Comparison of ENCODE assay signal across 23 cellular contexts in the genomic region with DNA sequence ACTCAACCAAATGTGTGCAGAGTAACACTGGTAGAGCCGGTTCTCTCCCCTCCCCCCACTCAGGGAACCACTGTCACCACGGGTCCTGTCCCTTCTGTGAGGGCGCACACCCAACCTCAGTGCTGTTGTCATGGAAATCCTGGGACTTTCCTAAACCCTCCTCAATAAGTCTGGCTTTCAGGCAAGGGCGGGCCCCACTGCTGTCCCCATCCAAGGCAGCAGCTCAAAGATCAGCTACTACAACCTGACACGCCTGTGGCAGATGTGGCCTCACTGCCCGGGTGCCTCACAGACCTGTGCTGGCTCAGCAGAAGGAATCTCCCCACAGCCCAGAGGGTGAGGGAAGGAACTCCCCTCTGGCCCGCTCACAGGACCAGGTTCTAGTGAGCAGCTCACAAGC. TPM values are rescaled to one million over a fixed set of nuclear protein-coding genes. Genes with fewer than 3 reads are reported as not detected.
A peak's percentile ranks its signal among the peaks of the same experiment; 100 is the strongest.
DNase-seq lines count a peak whose midpoint lies in the region; ATAC-seq, FAIRE-seq and TF ChIP-seq lines count a peak whose summit lies in the region.
"Had no signal": no experiment of that assay in that cellular context is flagged by ENCODE, and none has a peak within 500 bp of the region (broad histone marks: within the 10 kb centered on the region; RNA-seq: fewer than 3 reads in every experiment).

No MANE protein-coding gene starts in this region.

- H3K4me3 ChIP-seq in HepG2 (replicated peaks in 1 of 3; ENCODE audit: insufficient read depth in 1 of 3, low read depth in 2 of 3, low read length in 3 of 3): no peak overlapping the region
- H3K4me3 ChIP-seq in right lobe of liver: no peak overlapping the region
- H3K4me3 ChIP-seq in tibial nerve: no peak overlapping the region
- H3K4me3 ChIP-seq: GM23248, HAP-1 had no signal

- intact Hi-C loops in HepG2 (cut with micrococcal nuclease; ENCODE audit: unreplicated experiment) (no loop called here), right lobe of liver (cut with DNase I) (no loop called here), left colon (cut with DNase I, micrococcal nuclease) (no loop called here)

- FAIRE-seq in HepG2 (lab: Jason Lieb, UNC): no peak
- FAIRE-seq: A204.1, GM12892, GM18507 had no signal

- TF ChIP-seq EP300 in HepG2 (IDR thresholded peaks at IDR 0.05; ENCODE audit: low read depth in 2 of 2, low read length in 2 of 2) (no peak), HepG2 (CRISPR knock-in tag; IDR thresholded peaks at IDR 0.05; ENCODE audit: borderline replicate concordance) (no peak), tibial nerve (IDR thresholded peaks at IDR 0.05) (no peak)

- no peaks in the 10 kb centered on the region for H3K4me1 ChIP-seq in HepG2 (ENCODE audit: insufficient read depth, low read length)
- H3K4me1 ChIP-seq in right lobe of liver: no peaks in the 10 kb centered on the region
- no peaks in the 10 kb centered on the region for H3K4me1 ChIP-seq in tibial nerve
- H3K4me1 ChIP-seq: BE2C, HAP-1 had no signal

- H3K27ac ChIP-seq in HepG2 (ENCODE audit: extremely low read length, insufficient read depth, low read length) (no peak overlapping the region), right lobe of liver (no peak overlapping the region), tibial nerve (no peak overlapping the region)
- H3K27ac ChIP-seq: GM23248 had no signal

- H2AFZ ChIP-seq in HepG2 (ENCODE audit: low read length): no peak overlapping the region
- H2AFZ ChIP-seq: GM23248 had no signal

- no peak overlapping the region for H3K4me2 ChIP-seq in HepG2 (ENCODE audit: low read depth, low read length)

- CTCF ChIA-PET in HepG2 (lab: Yijun Ruan, JAX; ENCODE audit: low intra/inter-chr PET ratio, low total read pairs): no interaction called here

- no peaks in the 10 kb centered on the region for H3K79me2 ChIP-seq in HepG2 (ENCODE audit: insufficient read depth, low read length)

- ATAC-seq in HepG2: peak; percentile 36; the same call in 2 of the 3 replicates
- ATAC-seq in right lobe of liver: no peak
- ATAC-seq in left colon: peak; percentile 73
- ATAC-seq in stimulated activated naive CD8-positive, alpha-beta T cell treated with anti-CD3 and anti-CD28 coated beads, Interleukin-15, Interleukin-2, amounts not matched to agents 100 U/mL and 50 U/mL, for 24 hours: peak; percentile 65

- DNase-seq in HepG2 (ENCODE audit: low spot score) (no peak), right lobe of liver (no peak), left colon (no peak), NCI-H2081 (lab: John Stamatoyannopoulos, UW) (no peak), tibial nerve (ENCODE audit: low spot score in 2 of 2) (no peak)
- no peak for DNase-seq in stimulated activated naive CD8-positive, alpha-beta T cell treated with anti-CD3 and anti-CD28 coated beads, Interleukin-15, Interleukin-2, amounts not matched to agents 100 U/mL and 50 U/mL, for 24 hours
- no peak for DNase-seq in activated naive CD4-positive, alpha-beta T cell treated with anti-CD3 and anti-CD28 coated beads, Interleukin-2, amount 50 U/mL, for 16 hours
- DNase-seq: ACHN; BE2C; C1 segment of cervical spinal cord; CD4-positive, CD25-positive, alpha-beta regulatory T cell; CD8-positive, alpha-beta memory T cell; COR-L47; DMS 273 treated with DMSO at 0.1 percent for 48 hours; DMS53; DND-41; EL; GM23248 had no signal

- POLR2A ChIA-PET in HepG2 (lab: Yijun Ruan, JAX): no interaction called here

- TF ChIP-seq CTCF in HepG2 (CRISPR knock-in tag; IDR thresholded peaks at IDR 0.05) (no peak), right lobe of liver (IDR thresholded peaks at IDR 0.05) (no peak), tibial nerve (IDR thresholded peaks at IDR 0.05) (no peak)

- TF ChIP-seq RAD21 in HepG2 (CRISPR knock-in tag; IDR thresholded peaks at IDR 0.05): no peak

- H3K36me3 ChIP-seq in HepG2 (replicated peaks in 1 of 2; ENCODE audit: control insufficient read depth in 1 of 2, insufficient read depth in 2 of 2, low read length in 2 of 2) (no peaks in the 10 kb centered on the region), right lobe of liver (no peaks in the 10 kb centered on the region), tibial nerve (no peaks in the 10 kb centered on the region)
- H3K36me3 ChIP-seq: BE2C, HAP-1 had no signal

- H3K27me3 ChIP-seq in HepG2 (ENCODE audit: control insufficient read depth in 1 of 2, insufficient read depth in 2 of 2, low read length in 2 of 2): no peaks in the 10 kb centered on the region
- no peaks in the 10 kb centered on the region for H3K27me3 ChIP-seq in right lobe of liver
- H3K27me3 ChIP-seq in tibial nerve: no peaks in the 10 kb centered on the region
- H3K27me3 ChIP-seq: BE2C had no signal

- no CpG with 5 or more reads among the region's 7 CpGs for WGBS in HepG2 (ENCODE audit: low lambda C conversion rate)
- no CpG with 5 or more reads among the region's 7 CpGs for WGBS in right lobe of liver (ENCODE audit: insufficient coverage, low coverage, low lambda C conversion rate, missing lambda C conversion rate)
- WGBS in tibial nerve, 2 donors: no CpG with 5 or more reads among the region's 7 CpGs

- in situ Hi-C loops in HepG2 (cut with HindIII; ENCODE audit: extremely low pct_ligation_motif_present, low pct_unique_long_range_greater_than_20kb): no loop called here

- no TSS peak for BruUV-seq in HepG2 (replicated peaks; lab: Mats Ljungman, UMichigan)

- no peak overlapping the region for H3K9ac ChIP-seq in HepG2 (ENCODE audit: insufficient read depth, low read depth, low read length)
- H3K9ac ChIP-seq: GM23248 had no signal

- H3K9me3 ChIP-seq in HepG2 (ENCODE audit: low read length) (no peaks in the 10 kb centered on the region), right lobe of liver (no peaks in the 10 kb centered on the region), tibial nerve (no peaks in the 10 kb centered on the region)
- H3K9me3 ChIP-seq: BE2C, HAP-1 had no signal

- no peak for TF ChIP-seq POLR2A in HepG2 (IDR thresholded peaks at IDR 0.05; ENCODE audit: insufficient read depth in 1 of 2, low read depth in 2 of 2, low read length in 2 of 2)
- no peak for TF ChIP-seq POLR2A in right lobe of liver (IDR thresholded peaks at IDR 0.05)
- TF ChIP-seq POLR2A in tibial nerve (IDR thresholded peaks at IDR 0.05): no peak

- no peaks in the 10 kb centered on the region for H4K20me1 ChIP-seq in HepG2 (ENCODE audit: insufficient read depth, low read length)

RNA-seq across cellular contexts. Expression of a gene that starts 2.2 kb away (rescaled TPM):
- 0.29 TPM in 1 of 2 replicates, not detected in the other for total RNA-seq in HepG2 (2016; rRNA removed; fragmentation: Illumina TruSeq; extraction: Trizol)
- not detected in 2 replicates for total RNA-seq in HepG2 (2016; cell fraction: cytosol; rRNA removed; fragmentation: Illumina TruSeq; extraction: Trizol; ENCODE audit: low read depth)
- total RNA-seq in HepG2 (2016; cell fraction: insoluble cytoplasmic fraction; rRNA removed; fragmentation: Illumina TruSeq; extraction: Trizol): 0.30 TPM in 1 of 2 replicates, not detected in the other
- total RNA-seq in HepG2 (2016; cell fraction: membrane; rRNA removed; fragmentation: Illumina TruSeq; extraction: Trizol): not detected in 2 replicates
- total RNA-seq in HepG2 (2016; cell fraction: nucleus; rRNA removed; fragmentation: Illumina TruSeq; extraction: Trizol): 0.22 and 0.50 TPM in 2 replicates
- polyA plus RNA-seq in HepG2 (2011; rRNA removed): 0.30 and 0.76 TPM in 2 replicates
- 0.04 and 0.29 TPM in 2 replicates for polyA plus RNA-seq in HepG2 (2011; cell fraction: cytosol; rRNA removed)
- 7.8 and 9.7 TPM in 2 replicates for polyA plus RNA-seq in HepG2 (2011; cell fraction: nucleus; rRNA removed)
- polyA plus RNA-seq in HepG2 (2012): 0.59 and 0.69 TPM in 2 replicates
- not detected in 2 replicates for polyA plus RNA-seq in HepG2 (2016; cell fraction: cytosol; fragmentation: Illumina TruSeq; extraction: Trizol; ENCODE audit: low read depth)
- polyA plus RNA-seq in HepG2 (2016; cell fraction: insoluble cytoplasmic fraction; fragmentation: Illumina TruSeq; extraction: Trizol; ENCODE audit: low read depth): not detected in 2 replicates
- polyA plus RNA-seq in HepG2 (2016; cell fraction: membrane; fragmentation: Illumina TruSeq; extraction: Trizol; ENCODE audit: low read depth): not detected in 2 replicates
- polyA plus RNA-seq in HepG2 (2016; cell fraction: nucleus; fragmentation: Illumina TruSeq; extraction: Trizol; ENCODE audit: insufficient read depth, low read depth): 0.76 and 1.5 TPM in 2 replicates
- polyA minus RNA-seq in HepG2 (2011; rRNA and poly(A)+ RNA removed; ENCODE audit: low replicate concordance): 0.26 and 0.62 TPM in 2 replicates
- polyA minus RNA-seq in HepG2 (2011; cell fraction: cytosol; rRNA and poly(A)+ RNA removed): 0.88 TPM in 1 of 2 replicates, not detected in the other
- polyA minus RNA-seq in HepG2 (2011; cell fraction: nucleus; rRNA and poly(A)+ RNA removed): 2.1 and 2.6 TPM in 2 replicates
- 10 to 100 TPM in 1 of 6 experiments, 1 to 10 TPM in 4, under 1 TPM in 1; 0.86 to 31.0 (median 3.8) TPM for total RNA-seq in right lobe of liver
- total RNA-seq in left colon: 10 to 100 TPM; 10.2 to 15.5 TPM
- 100 to 1,000 TPM in 3 of 4 donors, 10 to 100 TPM in 1; 48.3 to 202 (median 147) TPM for total RNA-seq in tibial nerve
- total RNA-seq: CD4-positive, CD25-positive, alpha-beta regulatory T cell; GM23248; H4 had no signal
- polyA plus RNA-seq: CD4-positive, CD25-positive, alpha-beta regulatory T cell; GM23248 had no signal

RNA-seq across cellular contexts. Expression of a gene that starts 27.8 kb away (rescaled TPM):
- total RNA-seq in HepG2 (2016; rRNA removed; fragmentation: Illumina TruSeq; extraction: Trizol) (0.07 TPM in 1 of 2 replicates, not detected in the other), right lobe of liver (1 to 10 TPM in 5 of 6 experiments, under 1 TPM in 1; 0.92 to 5.1 (median 2.5) TPM), left colon (1 to 10 TPM; 1.2 to 2.3 TPM), tibial nerve (10 to 100 TPM in 2 of 4 donors, 1 to 10 TPM in 2; 6.6 to 19.0 (median 12.9) TPM)
- 0.71 TPM in 1 of 2 replicates, not detected in the other for total RNA-seq in HepG2 (2016; cell fraction: cytosol; rRNA removed; fragmentation: Illumina TruSeq; extraction: Trizol; ENCODE audit: low read depth)
- not detected in 2 replicates for total RNA-seq in HepG2 (2016; cell fraction: insoluble cytoplasmic fraction; rRNA removed; fragmentation: Illumina TruSeq; extraction: Trizol)
- total RNA-seq in HepG2 (2016; cell fraction: membrane; rRNA removed; fragmentation: Illumina TruSeq; extraction: Trizol): not detected in 2 replicates
- 0.12 TPM in 1 of 2 replicates, not detected in the other for total RNA-seq in HepG2 (2016; cell fraction: nucleus; rRNA removed; fragmentation: Illumina TruSeq; extraction: Trizol)
- polyA plus RNA-seq in HepG2 (2011; rRNA removed): 0.13 TPM in 1 of 2 replicates, not detected in the other
- 0.05 TPM in 1 of 2 replicates, not detected in the other for polyA plus RNA-seq in HepG2 (2011; cell fraction: cytosol; rRNA removed)
- polyA plus RNA-seq in HepG2 (2011; cell fraction: nucleus; rRNA removed): 0.16 and 0.17 TPM in 2 replicates
- polyA plus RNA-seq in HepG2 (2012): not detected in 2 replicates
- polyA plus RNA-seq in HepG2 (2016; cell fraction: cytosol; fragmentation: Illumina TruSeq; extraction: Trizol; ENCODE audit: low read depth): 0.26 TPM in 1 of 2 replicates, not detected in the other
- not detected in 2 replicates for polyA plus RNA-seq in HepG2 (2016; cell fraction: insoluble cytoplasmic fraction; fragmentation: Illumina TruSeq; extraction: Trizol; ENCODE audit: low read depth)
- 0.33 TPM in 1 of 2 replicates, not detected in the other for polyA plus RNA-seq in HepG2 (2016; cell fraction: membrane; fragmentation: Illumina TruSeq; extraction: Trizol; ENCODE audit: low read depth)
- not detected in 2 replicates for polyA plus RNA-seq in HepG2 (2016; cell fraction: nucleus; fragmentation: Illumina TruSeq; extraction: Trizol; ENCODE audit: insufficient read depth, low read depth)
- 0.12 and 2.3 TPM in 2 replicates for polyA minus RNA-seq in HepG2 (2011; rRNA and poly(A)+ RNA removed; ENCODE audit: low replicate concordance)
- not detected in 2 replicates for polyA minus RNA-seq in HepG2 (2011; cell fraction: cytosol; rRNA and poly(A)+ RNA removed)
- polyA minus RNA-seq in HepG2 (2011; cell fraction: nucleus; rRNA and poly(A)+ RNA removed): not detected in 2 replicates

Comparison
In these comparisons a context has a peak if more than half of its experiments do, and no peak if none do; other contexts are left out.
1. ATAC-seq: peak in HepG2 (single experiment), left colon (single experiment) and stimulated activated naive CD8-positive, alpha-beta T cell treated with anti-CD3 and anti-CD28 coated beads, Interleukin-15, Interleukin-2, amounts not matched to agents 100 U/mL and 50 U/mL, for 24 hours (single experiment); none in right lobe of liver (0 of 4).